ENCODE assay signal across 15 cellular contexts in the genomic region with DNA sequence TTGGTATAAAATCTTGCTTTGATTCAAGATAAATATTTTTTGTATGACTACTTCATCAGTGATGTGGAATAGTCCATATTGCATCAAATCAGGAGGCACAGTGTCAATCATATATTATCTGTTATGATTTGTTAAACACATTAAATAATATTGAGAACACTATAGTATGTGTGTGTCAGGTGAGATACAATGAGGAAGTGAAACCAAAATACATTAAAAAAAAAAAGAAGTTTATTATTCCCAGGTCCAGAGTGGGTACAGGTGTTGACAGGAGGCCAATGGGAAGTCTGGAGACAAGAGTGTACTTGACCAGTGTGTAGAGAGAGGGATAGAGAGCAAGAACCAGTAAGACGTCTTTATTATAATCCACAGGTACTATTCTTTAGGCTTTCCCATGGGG.
"Had no signal": no experiment of that assay in that cellular context is flagged by ENCODE, and none has a peak within 500 bp of the region (broad histone marks: within the 10 kb centered on the region; RNA-seq: fewer than 3 reads in every experiment).

No MANE protein-coding gene starts in this region.

- ATAC-seq: gastroesophageal sphincter, left ventricle myocardium superior, pancreas had no signal

- H3K27me3 Mint-ChIP-seq: activated naive CD8-positive, alpha-beta T cell; brain; central memory CD8-positive, alpha-beta T cell had no signal

- H3K27ac Mint-ChIP-seq: activated naive CD8-positive, alpha-beta T cell; brain had no signal

- H3K4me1 ChIP-seq: gastroesophageal sphincter, pancreas had no signal

- H3K4me3 Mint-ChIP-seq: activated naive CD8-positive, alpha-beta T cell; brain; central memory CD8-positive, alpha-beta T cell had no signal

- H3K27me3 ChIP-seq: gastroesophageal sphincter, pancreas had no signal

- H3K36me3 Mint-ChIP-seq: brain had no signal

- H3K27ac ChIP-seq: gastroesophageal sphincter, pancreas had no signal

- H3K9me3 ChIP-seq: gastroesophageal sphincter, pancreas had no signal

- H3K4me1 Mint-ChIP-seq: central memory CD8-positive, alpha-beta T cell had no signal

- H3K4me3 ChIP-seq: gastroesophageal sphincter, pancreas had no signal

- H3K9me3 Mint-ChIP-seq: brain; central memory CD8-positive, alpha-beta T cell had no signal

- DNase-seq: activated CD4-positive, alpha-beta T cell treated with anti-CD3 and anti-CD28 coated beads, Interleukin-2, amount 50 U/mL, for 48 hours; activated CD4-positive, CD25-positive, alpha-beta regulatory T cell treated with anti-CD3 and anti-CD28 coated beads, Interleukin-2, amount 50 U/mL, for 72 hours; activated gamma-delta T cell; activated T-cell treated with anti-CD3 and anti-CD28 coated beads, Interleukin-2, amount 50 U/mL, for 48 hours; amygdala; dermis blood vessel endothelial cell; left ventricle myocardium superior; pancreas; stimulated activated CD4-positive, alpha-beta T cell treated with anti-CD3 and anti-CD28 coated beads, Interleukin-12 subunit alpha, Interleukin-12 subunit beta, amount 100 ng/mL, for 4 hours; stimulated activated naive CD4-positive, alpha-beta T cell treated with Interleukin-2 at 50 U/mL for 16 hours; trophoblast cell had no signal

- H3K36me3 ChIP-seq: gastroesophageal sphincter, pancreas had no signal
